In the genomic region with DNA sequence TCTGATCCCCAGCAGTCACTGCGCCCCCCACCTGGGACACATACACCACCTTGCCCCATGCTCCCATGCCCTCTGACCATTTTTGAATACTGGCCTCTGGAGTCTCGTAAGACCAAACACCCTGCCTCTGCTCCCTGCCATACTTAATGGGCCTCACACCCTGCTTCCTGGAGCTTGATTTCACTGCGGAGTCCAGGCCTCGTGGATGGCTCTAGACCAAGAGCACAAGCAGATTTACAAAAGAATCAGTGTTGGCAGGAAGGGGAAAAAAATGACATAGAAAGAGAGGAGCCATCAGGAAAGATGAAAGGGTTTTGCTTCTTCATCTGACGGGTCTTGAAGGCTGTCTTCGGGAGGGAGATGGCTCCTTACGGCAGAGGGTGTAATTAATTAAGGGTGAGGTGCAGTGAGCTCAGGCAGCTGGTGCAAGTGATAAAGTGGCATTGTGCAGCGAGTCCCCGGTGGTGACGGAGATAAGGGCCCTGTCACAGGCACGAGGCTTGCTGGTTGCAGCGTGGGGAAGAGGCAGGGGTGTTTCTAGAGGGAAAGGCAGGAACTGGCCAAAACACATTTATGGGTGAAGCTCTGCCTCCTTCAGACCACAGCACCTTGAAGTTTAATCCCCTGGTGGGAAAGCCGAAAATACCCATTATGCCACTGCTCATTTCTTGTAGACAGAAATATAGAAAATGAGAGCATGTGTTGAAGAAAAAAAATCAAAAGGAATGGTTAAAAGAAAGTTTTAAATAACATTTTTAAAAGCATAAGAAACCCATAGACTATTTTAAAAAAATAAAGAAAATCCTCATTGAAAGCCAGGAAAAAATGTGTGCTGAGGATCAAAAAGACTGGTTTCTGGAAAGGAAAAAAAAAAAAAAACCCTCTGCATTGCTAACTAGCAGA, we compare ENCODE assay signal across 15 cellular contexts.
DNase-seq lines count a peak whose midpoint lies in the region; ATAC-seq, FAIRE-seq and TF ChIP-seq lines count a peak whose summit lies in the region.
"Had no signal": no experiment of that assay in that cellular context is flagged by ENCODE, and none has a peak within 500 bp of the region (broad histone marks: within the 10 kb centered on the region; RNA-seq: fewer than 3 reads in every experiment).

No MANE protein-coding gene starts in this region.

- peak; percentile 94 for FAIRE-seq in K562 (lab: Jason Lieb, UNC)
- no peak for FAIRE-seq in small intestine (lab: Jason Lieb, UNC)
- FAIRE-seq: GM12878 had no signal

- H3K9me1 ChIP-seq in K562 (ENCODE audit: control insufficient read depth, insufficient read depth, low read length): no peaks in the 10 kb centered on the region

- POLR2A ChIA-PET in K562 (lab: Yijun Ruan, JAX): interaction anchor here (0.7 kb wide), 1 partner anchor 359 kb away, joined by 3 read pairs; no protein-coding TSS in a partner anchor

- WGBS in K562 (ENCODE audit: insufficient coverage, low coverage, missing lambda C conversion rate): 2% methylated on average over 13 of the region's 13 CpGs
- WGBS in small intestine, 3 donors: 14 to 36% (median 28%) methylated on average over 13 of the region's 13 CpGs

- peaks cover 0 to 12% of the 10 kb centered on the region in 2 experiments; a peak in 3 of 5 replicates for H3K27me3 ChIP-seq in K562 (ENCODE audit: control insufficient read depth in 2 of 2, insufficient read depth in 2 of 2, low read length in 2 of 2)
- H3K27me3 ChIP-seq in small intestine (ENCODE audit: control insufficient read depth in 2 of 2, insufficient read depth in 2 of 2, low read length in 2 of 2): no peaks in the 10 kb centered on the region
- H3K27me3 ChIP-seq: ascending aorta, upper lobe of left lung had no signal

- H3K9me3 Mint-ChIP-seq in activated T-helper 2 cell treated with anti-CD3 and anti-CD28 coated beads, Interferon-gamma antibody, Interleukin-2, Interleukin-4, amounts not matched to agents 10 μg/mL and 5 μg/mL and 100 μg/mL, durations not matched to agents 14 hours and 24 hours and 36 hours: no peaks in the 10 kb centered on the region
- H3K9me3 Mint-ChIP-seq: activated CD4-positive, alpha-beta T cell treated with anti-CD3 and anti-CD28 coated beads, Interleukin-2, amount 10 ng/mL, durations not matched to agents 7 days and 5 days; activated T-helper 1 cell treated with anti-CD3 and anti-CD28 coated beads, Interleukin-12 subunit alpha, Interleukin-12 subunit beta, Interleukin-2, Interleukin-4 antibody, amounts not matched to agents 30 ng/mL and 10 ng/mL and 1 ng/mL, durations not matched to agents 14 hours and 24 hours and 36 hours had no signal

- H3K36me3 ChIP-seq in K562 (ENCODE audit: control insufficient read depth, insufficient read depth, low read length) (no peaks in the 10 kb centered on the region), small intestine (ENCODE audit: control insufficient read depth in 2 of 2, insufficient read depth in 2 of 2, low read length in 2 of 2) (no peaks in the 10 kb centered on the region)
- H3K36me3 ChIP-seq: ascending aorta, upper lobe of left lung had no signal

- H3K36me3 Mint-ChIP-seq in activated T-helper 2 cell treated with anti-CD3 and anti-CD28 coated beads, Interferon-gamma antibody, Interleukin-2, Interleukin-4, amounts not matched to agents 10 μg/mL and 5 μg/mL and 100 μg/mL, durations not matched to agents 14 hours and 24 hours and 36 hours (ENCODE audit: low read depth): no peaks in the 10 kb centered on the region

- no peak for TF ChIP-seq POLR2A in K562 (conservative IDR thresholded peaks at IDR 0.05)

- peak overlapping the region in 1 of 2 experiments; percentile 5; a peak in 1 of 4 replicates for H3K9ac ChIP-seq in K562 (ENCODE audit: insufficient read depth in 1 of 2, low read depth in 2 of 2, low read length in 2 of 2)

- CTCF ChIA-PET in K562 (lab: Yijun Ruan, JAX; ENCODE audit: low intra/inter-chr PET ratio): no interaction called here

- intact Hi-C loops in Right ventricle myocardium superior (cut with DNase I): no loop called here
- intact Hi-C loops in Right ventricle myocardium inferior (cut with DNase I): no loop called here
- intact Hi-C loops in K562 (cut with micrococcal nuclease): no loop called here
- intact Hi-C loops in activated T-helper 2 cell treated with anti-CD3 and anti-CD28 coated beads, Interferon-gamma antibody, Interleukin-2, Interleukin-4, amounts not matched to agents 10 μg/mL and 5 μg/mL and 100 μg/mL, durations not matched to agents 14 hours and 24 hours and 36 hours (cut with micrococcal nuclease): no loop called here

- BruUV-seq in K562 (replicated peaks; lab: Mats Ljungman, UMichigan): no TSS peak

- H3K4me2 ChIP-seq in K562 (ENCODE audit: insufficient read depth, low read length): peak overlapping the region; percentile 62

- no peaks in the 10 kb centered on the region for H3K79me2 ChIP-seq in K562 (ENCODE audit: control insufficient read depth, insufficient read depth, low read length)

- TF ChIP-seq CTCF in K562 (IDR thresholded peaks at IDR 0.05 in 2 of 3, conservative IDR thresholded peaks at IDR 0.05 in 1 of 3; ENCODE audit: insufficient read depth in 2 of 3, low read depth in 1 of 3, low read length in 3 of 3): no peak; a peak in 1 of 6 replicates

- H2AFZ ChIP-seq in K562 (ENCODE audit: low read depth, low read length): peak overlapping the region; percentile 50; the same call in 1 of the 2 replicates

- H3K4me1 ChIP-seq in K562 (replicated peaks in 1 of 2; ENCODE audit: control insufficient read depth in 2 of 2, insufficient read depth in 2 of 2, low read length in 2 of 2) (peaks cover 34 to 35% of the 10 kb centered on the region in 2 experiments; a peak in 4 of 5 replicates), small intestine (ENCODE audit: control insufficient read depth in 2 of 2, insufficient read depth in 1 of 2, low read depth in 1 of 2, low read length in 1 of 2) (peaks cover 0 to 6% of the 10 kb centered on the region in 2 donors)

- ATAC-seq in Right ventricle myocardium superior (ENCODE audit: poor library complexity) (peak; percentile 57), Right ventricle myocardium inferior (no peak), K562 (peak; percentile 80), HG02885 (IDR thresholded peaks at IDR 0.05; ENCODE audit: poor library complexity, unreplicated experiment) (no peak)
- ATAC-seq: GM12878 had no signal

- no peak overlapping the region for H3K27ac Mint-ChIP-seq in activated T-helper 2 cell treated with anti-CD3 and anti-CD28 coated beads, Interferon-gamma antibody, Interleukin-2, Interleukin-4, amounts not matched to agents 10 μg/mL and 5 μg/mL and 100 μg/mL, durations not matched to agents 14 hours and 24 hours and 36 hours
- H3K27ac Mint-ChIP-seq: activated CD4-positive, alpha-beta T cell treated with anti-CD3 and anti-CD28 coated beads, Interleukin-2, amount 10 ng/mL, durations not matched to agents 7 days and 5 days; activated T-helper 1 cell treated with anti-CD3 and anti-CD28 coated beads, Interleukin-12 subunit alpha, Interleukin-12 subunit beta, Interleukin-2, Interleukin-4 antibody, amounts not matched to agents 30 ng/mL and 10 ng/mL and 1 ng/mL, durations not matched to agents 14 hours and 24 hours and 36 hours had no signal

- DNase-seq in Right ventricle myocardium superior (no peak), Right ventricle myocardium inferior (ENCODE audit: missing footprints) (no peak), NCI-H510A (lab: John Stamatoyannopoulos, UW) (peak; percentile 38), K562 (ENCODE audit: extremely low read depth in 1 of 4, low spot score in 3 of 4) (peak; percentile 80 to 90 (median 86)), small intestine (peak; percentile 49), HCEC 1CT (no peak)
- DNase-seq in activated T-helper 2 cell treated with anti-CD3 and anti-CD28 coated beads, Interferon-gamma antibody, Interleukin-2, Interleukin-4, amounts not matched to agents 10 μg/mL and 5 μg/mL and 100 μg/mL, durations not matched to agents 14 hours and 24 hours and 36 hours (ENCODE audit: low spot score): no peak
- DNase-seq: activated CD4-positive, alpha-beta T cell treated with anti-CD3 and anti-CD28 coated beads, Interleukin-2, amount 10 ng/mL, durations not matched to agents 7 days and 5 days; effector CD4-positive, alpha-beta T cell; NCI-H1694; upper lobe of left lung had no signal

- peaks cover 1% of the 10 kb centered on the region for H3K27me3 Mint-ChIP-seq in activated T-helper 2 cell treated with anti-CD3 and anti-CD28 coated beads, Interferon-gamma antibody, Interleukin-2, Interleukin-4, amounts not matched to agents 10 μg/mL and 5 μg/mL and 100 μg/mL, durations not matched to agents 14 hours and 24 hours and 36 hours (ENCODE audit: low read depth)
- H3K27me3 Mint-ChIP-seq: activated CD4-positive, alpha-beta T cell treated with anti-CD3 and anti-CD28 coated beads, Interleukin-2, amount 10 ng/mL, durations not matched to agents 7 days and 5 days had no signal

- H3K4me1 Mint-ChIP-seq in activated T-helper 2 cell treated with anti-CD3 and anti-CD28 coated beads, Interferon-gamma antibody, Interleukin-2, Interleukin-4, amounts not matched to agents 10 μg/mL and 5 μg/mL and 100 μg/mL, durations not matched to agents 14 hours and 24 hours and 36 hours (ENCODE audit: low read depth): peaks cover 4% of the 10 kb centered on the region

- no peak overlapping the region for H3K4me3 Mint-ChIP-seq in activated T-helper 2 cell treated with anti-CD3 and anti-CD28 coated beads, Interferon-gamma antibody, Interleukin-2, Interleukin-4, amounts not matched to agents 10 μg/mL and 5 μg/mL and 100 μg/mL, durations not matched to agents 14 hours and 24 hours and 36 hours (ENCODE audit: low read depth)
- H3K4me3 Mint-ChIP-seq: activated CD4-positive, alpha-beta T cell treated with anti-CD3 and anti-CD28 coated beads, Interleukin-2, amount 10 ng/mL, durations not matched to agents 7 days and 5 days; activated T-helper 1 cell treated with anti-CD3 and anti-CD28 coated beads, Interleukin-12 subunit alpha, Interleukin-12 subunit beta, Interleukin-2, Interleukin-4 antibody, amounts not matched to agents 30 ng/mL and 10 ng/mL and 1 ng/mL, durations not matched to agents 14 hours and 24 hours and 36 hours had no signal

- in situ Hi-C loops in K562 (cut with MboI): no loop called here

- H4K20me1 ChIP-seq in K562 (replicated peaks; ENCODE audit: control insufficient read depth, insufficient read depth, low read length): no peaks in the 10 kb centered on the region

- H3K27ac ChIP-seq in K562 (ENCODE audit: extremely low read depth, low read depth, low read length) (peak overlapping the region; percentile 43; the same call in 2 of the 3 replicates), small intestine (ENCODE audit: low read depth in 1 of 2, low read length in 1 of 2) (peak overlapping the region in 1 of 2 donors; percentile 34)
- H3K27ac ChIP-seq: ascending aorta, upper lobe of left lung had no signal

- peak in 1 of 2 experiments; percentile 21; a peak in 3 of 4 replicates for TF ChIP-seq RAD21 in K562 (CRISPR knock-in tag; conservative IDR thresholded peaks at IDR 0.05 in 1 of 2, IDR thresholded peaks at IDR 0.05 in 1 of 2)

- TF ChIP-seq EP300 in K562 (IDR thresholded peaks at IDR 0.05; ENCODE audit: low read length): peak; percentile 93

- H3K9me3 ChIP-seq in K562 (replicated peaks; ENCODE audit: control insufficient read depth, insufficient read depth, low read depth, low read length) (peaks cover 6% of the 10 kb centered on the region; the same call in 1 of the 2 replicates), small intestine (ENCODE audit: control insufficient read depth, low read depth) (no peaks in the 10 kb centered on the region)
- H3K9me3 ChIP-seq: ascending aorta, upper lobe of left lung had no signal

- H3K4me3 ChIP-seq in K562: no peak overlapping the region
- no peak overlapping the region for H3K4me3 ChIP-seq in small intestine (ENCODE audit: low read depth in 1 of 2, low read length in 2 of 2)
- H3K4me3 ChIP-seq: ascending aorta, GM12878, upper lobe of left lung had no signal

Comparison
In these comparisons a context has a peak if more than half of its experiments do, and no peak if none do; other contexts are left out.
1. ATAC-seq: peak in Right ventricle myocardium superior (single experiment) and K562 (single experiment); none in Right ventricle myocardium inferior (single experiment) and HG02885 (single experiment).
2. DNase-seq: peak in NCI-H510A (single experiment), K562 (4 of 4) and small intestine (single experiment); none in Right ventricle myocardium superior (single experiment), Right ventricle myocardium inferior (single experiment), HCEC 1CT (single experiment) and activated T-helper 2 cell treated with anti-CD3 and anti-CD28 coated beads, Interferon-gamma antibody, Interleukin-2, Interleukin-4, amounts not matched to agents 10 μg/mL and 5 μg/mL and 100 μg/mL, durations not matched to agents 14 hours and 24 hours and 36 hours (single experiment).